ENCODE assay signal across 8 cellular contexts in genomic region chr7:75994388-75995051, GRCh38. TPM values are rescaled to one million over a fixed set of nuclear protein-coding genes. Genes with fewer than 3 reads are reported as not detected.
A peak's percentile ranks its signal among the peaks of the same experiment; 100 is the strongest.
DNase-seq lines count a peak whose midpoint lies in the region; ATAC-seq and TF ChIP-seq lines count a peak whose summit lies in the region.

Gene TMEM120A, minus strand, starts transcription at chr7:75994595. Its CDS starts 25 bp downstream, at chr7:75994570.

- no peaks in the 10 kb centered on the region for H3K79me2 ChIP-seq in DND-41 (ENCODE audit: insufficient read depth, low read length)
- H3K79me2 ChIP-seq in KMS-11 (ENCODE audit: insufficient read depth, low read depth): no peaks in the 10 kb centered on the region

- H3K4me1 ChIP-seq in DND-41 (ENCODE audit: insufficient read depth, low read length): peaks cover 17% of the 10 kb centered on the region
- H3K4me1 ChIP-seq in KMS-11 (ENCODE audit: low read depth, poor library complexity, severe bottlenecking): peaks cover 4% of the 10 kb centered on the region
- H3K4me1 ChIP-seq in Panc1 (ENCODE audit: control insufficient read depth, insufficient read depth, low read length): peaks cover 22% of the 10 kb centered on the region
- H3K4me1 ChIP-seq in muscle layer of duodenum (ENCODE audit: control insufficient read depth in 1 of 2, insufficient read depth in 2 of 2, low read length in 2 of 2): peaks cover 3 to 24% of the 10 kb centered on the region in 2 donors

- H3K9me3 ChIP-seq in DND-41 (ENCODE audit: insufficient read depth, low read length, severe bottlenecking) (no peaks in the 10 kb centered on the region), Panc1 (ENCODE audit: control insufficient read depth, insufficient read depth, low read depth, low read length) (no peaks in the 10 kb centered on the region), muscle layer of duodenum (ENCODE audit: control insufficient read depth in 1 of 2, low read length in 2 of 2) (no peaks in the 10 kb centered on the region)

- H3K9ac ChIP-seq in DND-41 (ENCODE audit: low read depth, low read length) (peak within 1 kb of the TSS; percentile 53), KMS-11 (peak within 1 kb of the TSS; percentile 37; the same call in 1 of the 2 replicates)

- H3K36me3 ChIP-seq in DND-41 (ENCODE audit: insufficient read depth, low read length) (peaks cover 13% of the 10 kb centered on the region), KMS-11 (ENCODE audit: insufficient read depth) (no peaks in the 10 kb centered on the region), Panc1 (ENCODE audit: control insufficient read depth, insufficient read depth, low read length) (no peaks in the 10 kb centered on the region), muscle layer of duodenum (ENCODE audit: control insufficient read depth in 1 of 2, insufficient read depth in 2 of 2, low read length in 2 of 2) (peaks cover 0 to 9% of the 10 kb centered on the region in 2 donors)

- CTCF ChIA-PET in Panc1 (lab: Charles Lee): no interaction called here

- no peaks in the 10 kb centered on the region for H3K27me3 ChIP-seq in DND-41 (ENCODE audit: insufficient read depth, low read length, poor library complexity)
- H3K27me3 ChIP-seq in KMS-11 (ENCODE audit: insufficient read depth, low read depth): no peaks in the 10 kb centered on the region
- H3K27me3 ChIP-seq in Panc1 (ENCODE audit: control insufficient read depth, insufficient read depth, low read length): no peaks in the 10 kb centered on the region
- no peaks in the 10 kb centered on the region for H3K27me3 ChIP-seq in muscle layer of duodenum (ENCODE audit: low read depth, low read length)

- DNase-seq in DND-41 (peak; percentile 86), Panc1 (ENCODE audit: low read depth, low spot score) (peak; percentile 30)
- peak; percentile 92 for DNase-seq in activated T-cell treated with anti-CD3 and anti-CD28 coated beads, Interleukin-2, amount 50 U/mL, for 4 hours
- peak; percentile 89 for DNase-seq in stimulated activated CD8-positive, alpha-beta memory T cell treated with anti-CD3 and anti-CD28 coated beads, Interleukin-7, amount 100 ng/mL, for 24 hours (ENCODE audit: low read depth)

- H3K27me3 Mint-ChIP-seq in activated T-cell treated with anti-CD3 and anti-CD28 coated beads, Interleukin-2, amount 50 U/mL, for 4 hours (ENCODE audit: low read depth): no peaks in the 10 kb centered on the region

- POLR2A ChIA-PET in Panc1 (lab: Charles Lee): interaction anchor here (0.6 kb wide), 1 partner anchor 75 kb away, joined by 3 read pairs; no protein-coding TSS in a partner anchor

- peak within 1 kb of the TSS; percentile 77 for H3K4me3 Mint-ChIP-seq in activated T-cell treated with anti-CD3 and anti-CD28 coated beads, Interleukin-2, amount 50 U/mL, for 4 hours

- BruUV-seq in Panc1 (replicated peaks; lab: Mats Ljungman, UMichigan): no TSS peak

- TF ChIP-seq CTCF in DND-41 (IDR thresholded peaks at IDR 0.05; ENCODE audit: borderline replicate concordance, extremely low read depth, low read length, poor library complexity, severe bottlenecking): peak; percentile 5
- TF ChIP-seq CTCF in KMS-11 (conservative IDR thresholded peaks at IDR 0.05; ENCODE audit: low read depth, low read length): no peak
- TF ChIP-seq CTCF in Panc1 (IDR thresholded peaks at IDR 0.05): no peak

- H3K27ac ChIP-seq in DND-41 (ENCODE audit: low read length): peak within 1 kb of the TSS; percentile 62
- H3K27ac ChIP-seq in KMS-11: no peak within 1 kb of the TSS
- H3K27ac ChIP-seq in Panc1 (ENCODE audit: low read length): peak within 1 kb of the TSS; percentile 87
- peak within 1 kb of the TSS; percentile 67 for H3K27ac ChIP-seq in muscle layer of duodenum (ENCODE audit: low read length)

- H3K9me3 Mint-ChIP-seq in activated T-cell treated with anti-CD3 and anti-CD28 coated beads, Interleukin-2, amount 50 U/mL, for 4 hours: no peaks in the 10 kb centered on the region

- intact Hi-C loops in Panc1 (cut with micrococcal nuclease; ENCODE audit: unreplicated experiment): loop anchor here (10.0 kb wide), 1 partner anchor 120 kb away; the partner anchor contains the start of gene RHBDD2

- H3K4me2 ChIP-seq in DND-41 (ENCODE audit: insufficient read depth, low read length) (peak within 1 kb of the TSS; percentile 86), KMS-11 (peak within 1 kb of the TSS; percentile 84)

- H3K4me1 Mint-ChIP-seq in activated T-cell treated with anti-CD3 and anti-CD28 coated beads, Interleukin-2, amount 50 U/mL, for 4 hours (ENCODE audit: low read depth): peaks cover 29% of the 10 kb centered on the region

- H3K36me3 Mint-ChIP-seq in activated T-cell treated with anti-CD3 and anti-CD28 coated beads, Interleukin-2, amount 50 U/mL, for 4 hours (ENCODE audit: insufficient read depth): peaks cover 5% of the 10 kb centered on the region

- H2AFZ ChIP-seq in DND-41 (ENCODE audit: low read depth, low read length): peak within 1 kb of the TSS; percentile 77
- H2AFZ ChIP-seq in KMS-11 (ENCODE audit: low read depth): peak within 1 kb of the TSS; percentile 62

- in situ Hi-C loops in Panc1 (cut with HindIII; ENCODE audit: low pct_unique_long_range_greater_than_20kb, low sequenced_read_pairs): no loop called here

- ATAC-seq in DND-41 (ENCODE audit: insufficient read depth, low read depth) (peak; percentile 97), GM21786 (IDR thresholded peaks at IDR 0.05; ENCODE audit: unreplicated experiment) (peak; percentile 97), Panc1 (peak; percentile 95), esophagus mucosa (peak; percentile 98)
- ATAC-seq in activated T-cell treated with anti-CD3 and anti-CD28 coated beads, Interleukin-2, amount 50 U/mL, for 4 hours: peak; percentile 98 to 99

- H4K20me1 ChIP-seq in DND-41 (ENCODE audit: insufficient read depth, low read length) (no peaks in the 10 kb centered on the region; the same call in 1 of the 2 replicates), KMS-11 (ENCODE audit: insufficient read depth) (no peaks in the 10 kb centered on the region)

- H3K4me3 ChIP-seq in DND-41 (ENCODE audit: low read depth in 1 of 2, low read length in 2 of 2): peak within 1 kb of the TSS; percentile 13 to 64; a peak in 3 of 4 replicates
- no peak within 1 kb of the TSS for H3K4me3 ChIP-seq in KMS-11 (IDR thresholded peaks at IDR 0.05; ENCODE audit: insufficient read depth, low read depth, low read length)
- H3K4me3 ChIP-seq in Panc1 (ENCODE audit: low read depth in 2 of 2, low read length in 2 of 2): peak within 1 kb of the TSS; percentile 77 to 88
- H3K4me3 ChIP-seq in muscle layer of duodenum (ENCODE audit: low read depth in 1 of 2, low read length in 2 of 2): peak within 1 kb of the TSS; percentile 67 to 93

RNA-seq across cellular contexts. Expression of gene TMEM120A, which starts in this region (rescaled TPM):
- total RNA-seq in Panc1 (2021; ENCODE audit: unreplicated experiment): 71.0 TPM
- 73.8 TPM for polyA plus RNA-seq in Panc1 (2012; ENCODE audit: insufficient read length)
- total RNA-seq in activated T-cell treated with anti-CD3 and anti-CD28 coated beads, Interleukin-2, amount 50 U/mL, for 4 hours: 10 to 100 TPM; 20.4 to 26.6 (median 20.6) TPM
- 33.9 TPM for total RNA-seq in esophagus mucosa

Comparison
In these comparisons a context has a peak if more than half of its experiments do, and no peak if none do; other contexts are left out.
1. DNase-seq: peak in every context shown above with its lines; median percentile 92 in activated T-cell treated with anti-CD3 and anti-CD28 coated beads, Interleukin-2, amount 50 U/mL, for 4 hours; 89 in stimulated activated CD8-positive, alpha-beta memory T cell treated with anti-CD3 and anti-CD28 coated beads, Interleukin-7, amount 100 ng/mL, for 24 hours; 86 in DND-41; 30 in Panc1.